ENCODE assay signal across 9 cellular contexts in the genomic region with DNA sequence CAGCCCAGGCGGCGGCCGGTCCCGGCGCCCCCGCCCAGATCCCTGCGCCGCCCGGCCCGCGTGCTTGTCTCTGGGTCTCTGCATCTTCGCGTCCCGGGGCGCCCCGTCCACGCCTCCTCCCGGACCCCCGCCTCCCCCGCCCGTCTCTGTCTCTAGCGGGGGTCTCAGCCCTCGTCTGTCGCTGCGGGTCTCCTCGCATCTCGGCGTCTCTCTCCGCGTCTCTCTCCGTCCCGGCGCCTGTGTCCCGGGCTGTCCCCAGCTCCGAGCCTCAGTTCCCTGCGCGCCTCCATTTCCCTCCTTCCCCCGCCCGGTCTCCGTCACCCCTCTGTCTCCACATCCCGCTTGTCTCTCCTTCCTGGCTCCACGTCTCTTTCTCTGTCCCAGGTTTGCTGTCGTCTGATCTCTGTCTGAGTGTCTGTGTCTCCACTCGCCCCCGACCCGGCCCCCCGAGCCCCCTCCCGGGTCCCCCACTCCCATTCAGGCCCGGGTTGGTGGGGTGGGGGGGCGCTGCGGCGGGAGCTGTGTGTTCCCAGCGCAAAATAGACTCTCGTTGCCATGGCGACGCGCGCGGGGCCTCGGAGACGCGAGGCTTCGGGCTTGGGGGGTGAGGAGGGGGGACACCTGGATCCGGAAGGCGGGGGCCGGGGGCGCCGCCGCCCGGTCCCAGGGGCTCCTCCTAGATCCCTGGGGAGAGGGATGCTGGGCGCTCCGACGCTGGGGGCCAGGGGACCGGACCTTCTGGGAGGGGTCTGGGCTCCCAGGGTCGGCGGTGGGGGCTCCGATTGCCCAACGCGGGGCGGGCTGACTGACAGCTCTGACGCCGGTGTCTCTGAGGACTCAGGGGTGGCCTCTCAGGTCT.
DNase-seq lines count a peak whose midpoint lies in the region; ATAC-seq and TF ChIP-seq lines count a peak whose summit lies in the region.
"Had no signal": no experiment of that assay in that cellular context is flagged by ENCODE, and none has a peak within 500 bp of the region (broad histone marks: within the 10 kb centered on the region; RNA-seq: fewer than 3 reads in every experiment).

No MANE protein-coding gene starts in this region.

- H3K9ac ChIP-seq in NT2/D1 (ENCODE audit: insufficient read length, low read depth) = peak overlapping the region; percentile 56

- H3K27me3 Mint-ChIP-seq in effector memory CD8-positive, alpha-beta T cell = peaks cover 26 to 27% of the 10 kb centered on the region in 2 donors

- no peak overlapping the region for H3K27ac ChIP-seq in RWPE1

- no peaks in the 10 kb centered on the region for H3K9me3 Mint-ChIP-seq in effector memory CD8-positive, alpha-beta T cell

- H3K27ac Mint-ChIP-seq in effector memory CD8-positive, alpha-beta T cell = peak overlapping the region in 1 of 2 donors; percentile 64

- peak; percentile 37 for ATAC-seq in effector memory CD8-positive, alpha-beta T cell (replicated peaks)
- ATAC-seq in GM19328 (IDR thresholded peaks at IDR 0.05; ENCODE audit: unreplicated experiment) (no peak), HG02642 (IDR thresholded peaks at IDR 0.05; ENCODE audit: poor library complexity, unreplicated experiment) (no peak)

- H3K4me1 ChIP-seq in NT2/D1 (ENCODE audit: insufficient read depth, insufficient read length) = no peaks in the 10 kb centered on the region

- H3K9me3 ChIP-seq in NT2/D1 (ENCODE audit: insufficient read depth, low read length) = no peaks in the 10 kb centered on the region

- peak overlapping the region; percentile 57 to 67 for H3K4me3 Mint-ChIP-seq in effector memory CD8-positive, alpha-beta T cell

- H3K4me3 ChIP-seq in NT2/D1 (ENCODE audit: insufficient read length, low read depth) = peak overlapping the region; percentile 37

- peaks cover 4% of the 10 kb centered on the region for H3K36me3 Mint-ChIP-seq in effector memory CD8-positive, alpha-beta T cell (ENCODE audit: insufficient read depth)

- no peaks in the 10 kb centered on the region for H3K36me3 ChIP-seq in NT2/D1 (ENCODE audit: insufficient read depth, insufficient read length, low read length)

- peaks cover 65% of the 10 kb centered on the region for H3K27me3 ChIP-seq in NT2/D1 (ENCODE audit: insufficient read depth, insufficient read length)

- POLR2A ChIA-PET in RWPE1 (lab: Yijun Ruan, JAX; ENCODE audit: low non-redundant PET) = no interaction called here

- no peak for TF ChIP-seq CTCF in RWPE1 (conservative IDR thresholded peaks at IDR 0.05; ENCODE audit: low read depth)

- peak; percentile 16 for DNase-seq in DMS79 (lab: John Stamatoyannopoulos, UW)
- DNase-seq in DMS79 treated with DMSO at 0.1 percent for 48 hours (lab: John Stamatoyannopoulos, UW) = no peak
- DNase-seq in NT2/D1 (ENCODE audit: low read depth, low spot score) = no peak
- peak in 1 of 3 experiments; percentile 27 for DNase-seq in effector memory CD8-positive, alpha-beta T cell
- DNase-seq in putamen (ENCODE audit: low spot score) = peak; percentile 72
- no peak for DNase-seq in RWPE1 (ENCODE audit: low spot score)
- DNase-seq: NK-92 treated with Interleukin-12 subunit alpha and Interleukin-12 subunit beta, amount 100 ng/mL, for 24 hours had no signal

- peaks cover 5 to 17% of the 10 kb centered on the region in 2 donors for H3K4me1 Mint-ChIP-seq in effector memory CD8-positive, alpha-beta T cell (ENCODE audit: low read depth in 2 of 2)

- CTCF ChIA-PET in RWPE1 (lab: Yijun Ruan, JAX) = interaction anchor here (3.6 kb wide), 1 partner anchor 16 kb away, joined by 11 read pairs; no protein-coding TSS in a partner anchor

Comparison
In these comparisons a context has a peak if more than half of its experiments do, and no peak if none do; other contexts are left out.
1. DNase-seq: peak in DMS79 (single experiment) and putamen (single experiment); none in DMS79 treated with DMSO at 0.1 percent for 48 hours (single experiment), NT2/D1 (single experiment) and RWPE1 (single experiment).